Comparison of ENCODE assay signal across 1 cellular context in genomic region chr17:17682293-17682736, GRCh38.
TF ChIP-seq lines count a peak whose summit lies in the region.

No MANE protein-coding gene starts in this region.

TF ChIP-seq in K562, 482 proteins besides CTCF, POLR2A, EP300 and RAD21 (continued from another document):
- TF ChIP-seq ZNF407 (IDR thresholded peaks at IDR 0.05; ENCODE audit: low read depth), result no peak
- TF ChIP-seq ZBTB1 (CRISPR knock-in tag; IDR thresholded peaks at IDR 0.05; ENCODE audit: borderline replicate concordance, low read depth), result 0 out of 2 replicates have a peak, but pooled peaks have one; percentile 22
- peak; percentile 79 for TF ChIP-seq ZFX (CRISPR knock-in tag; IDR thresholded peaks at IDR 0.05)
- TF ChIP-seq CC2D1A (IDR thresholded peaks at IDR 0.05), result no peak
- TF ChIP-seq SAFB (IDR thresholded peaks at IDR 0.05; ENCODE audit: borderline replicate concordance, low read depth, low read length), result peak; percentile 88
- no peak for TF ChIP-seq CEBPG (CRISPR knock-in tag; IDR thresholded peaks at IDR 0.05)
- TF ChIP-seq CEBPG (tag; conservative IDR thresholded peaks at IDR 0.05 in 1 of 2, IDR thresholded peaks at IDR 0.05 in 1 of 2), result no peak
TF ChIP-seq in K562: peak in this region for 34.
